In the genomic region with DNA sequence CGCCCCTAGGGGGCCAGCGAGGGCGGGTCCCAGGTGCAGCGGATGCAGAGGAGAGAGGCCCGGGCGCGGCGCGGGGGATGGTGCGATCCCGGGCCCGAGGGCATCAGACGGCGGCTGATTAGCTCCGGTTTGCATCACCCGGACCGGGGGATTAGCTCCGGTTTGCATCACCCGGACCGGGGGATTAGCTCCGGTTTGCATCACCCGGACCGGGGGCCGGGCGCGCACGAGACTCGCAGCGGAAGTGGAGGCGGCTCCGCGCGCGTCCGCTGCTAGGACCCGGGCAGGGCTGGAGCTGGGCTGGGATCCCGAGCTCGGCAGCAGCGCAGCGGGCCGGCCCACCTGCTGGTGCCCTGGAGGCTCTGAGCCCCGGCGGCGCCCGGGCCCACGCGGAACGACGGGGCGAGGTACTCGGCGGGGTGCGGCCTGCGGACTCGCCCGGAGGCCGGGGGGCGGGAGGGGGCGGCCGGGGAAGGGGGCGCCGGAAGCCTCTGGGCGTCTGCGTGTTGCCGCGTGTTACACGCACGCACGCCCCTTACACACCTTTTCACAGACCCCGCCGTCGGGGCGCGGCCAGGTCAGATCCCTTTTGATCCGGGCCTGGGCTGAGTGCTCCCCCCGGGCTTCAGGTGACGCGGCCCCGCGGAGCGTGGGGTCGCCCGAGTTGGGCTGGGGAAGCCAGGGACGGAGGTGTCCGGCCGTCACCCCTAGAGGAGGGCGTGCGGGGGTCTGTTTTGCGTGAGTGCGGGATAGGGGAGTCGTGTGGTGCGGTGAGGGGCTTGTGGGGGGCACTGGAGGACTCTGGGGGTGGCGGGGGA, we compare ENCODE assay signal across 1 cellular context.
TF ChIP-seq lines count a peak whose summit lies in the region.

No MANE protein-coding gene starts in this region.

TF ChIP-seq in K562, 482 proteins besides CTCF, POLR2A, EP300 and RAD21 (continues in another document):
- TF ChIP-seq MIER1 (IDR thresholded peaks at IDR 0.05; ENCODE audit: low read depth) (no peak), ERF (CRISPR knock-in tag; IDR thresholded peaks at IDR 0.05) (no peak), RBM22 (IDR thresholded peaks at IDR 0.05; ENCODE audit: low read depth, low read length, poor library complexity, severe bottlenecking) (peak; percentile 99), CBFA2T2 (conservative IDR thresholded peaks at IDR 0.05) (peak; percentile 64), HNRNPL (IDR thresholded peaks at IDR 0.05; ENCODE audit: low read depth, low read length) (no peak), SREBF1 (IDR thresholded peaks at IDR 0.05; ENCODE audit: borderline replicate concordance, low read depth, low read length) (no peak), CC2D1A (IDR thresholded peaks at IDR 0.05) (no peak), NFIX (CRISPR knock-in tag; IDR thresholded peaks at IDR 0.05; ENCODE audit: low read depth) (no peak), POLR2AphosphoS5 (IDR thresholded peaks at IDR 0.05; ENCODE audit: control insufficient read depth, insufficient read depth, low read depth, low read length) (0 out of 2 replicates have a peak, but pooled peaks have one; percentile 35), ESRRB (CRISPR knock-in tag; IDR thresholded peaks at IDR 0.05; ENCODE audit: borderline replicate concordance) (no peak), TSC22D4 (tag; IDR thresholded peaks at IDR 0.05) (no peak), ESRRA (IDR thresholded peaks at IDR 0.05; ENCODE audit: borderline replicate concordance, low read depth) (peak; percentile 78; the same call in 1 of the 2 replicates), CREM (IDR thresholded peaks at IDR 0.05; ENCODE audit: low read depth) (peak; percentile 54), ZFP1 (CRISPR knock-in tag; IDR thresholded peaks at IDR 0.05) (no peak), GTF2E2 (tag; IDR thresholded peaks at IDR 0.05) (peak; percentile 57; the same call in 1 of the 2 replicates), RFX5 (IDR thresholded peaks at IDR 0.05; ENCODE audit: low read depth, low read length) (no peak), SMARCE1 (IDR thresholded peaks at IDR 0.05) (no peak; the same call in 1 of the 2 replicates), HNRNPH1 (optimal IDR thresholded peaks at IDR 0.05; ENCODE audit: low read depth, low read length) (no peak), LCOR (CRISPR knock-in tag; IDR thresholded peaks at IDR 0.05) (peak; percentile 79; the same call in 1 of the 2 replicates), HDAC8 (tag; IDR thresholded peaks at IDR 0.05) (no peak), FOS (IDR thresholded peaks at IDR 0.05; ENCODE audit: extremely low read depth, insufficient read length) (no peak), SMAD2 (IDR thresholded peaks at IDR 0.05; ENCODE audit: low read depth, low read length) (no peak), HMGN3 (IDR thresholded peaks at IDR 0.05; ENCODE audit: borderline replicate concordance, extremely low read depth, insufficient read length, low read depth, low read length) (peak; percentile 98), KDM2B (CRISPR knock-in tag; IDR thresholded peaks at IDR 0.05) (no peak), ZNF57 (CRISPR knock-in tag; IDR thresholded peaks at IDR 0.05) (no peak), HEY1 (CRISPR knock-in tag; IDR thresholded peaks at IDR 0.05; ENCODE audit: borderline replicate concordance) (no peak), ZNF76 (CRISPR knock-in tag; IDR thresholded peaks at IDR 0.05; ENCODE audit: borderline replicate concordance) (no peak), IFI16 (CRISPR knock-in tag; IDR thresholded peaks at IDR 0.05) (no peak)
- TF ChIP-seq, protein P1, sequence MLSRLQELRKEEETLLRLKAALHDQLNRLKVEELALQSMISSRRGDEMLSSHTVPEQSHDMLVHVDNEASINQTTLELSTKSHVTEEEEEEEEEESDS (CRISPR knock-in tag; IDR thresholded peaks at IDR 0.05), result no peak
- TF ChIP-seq, protein P2, sequence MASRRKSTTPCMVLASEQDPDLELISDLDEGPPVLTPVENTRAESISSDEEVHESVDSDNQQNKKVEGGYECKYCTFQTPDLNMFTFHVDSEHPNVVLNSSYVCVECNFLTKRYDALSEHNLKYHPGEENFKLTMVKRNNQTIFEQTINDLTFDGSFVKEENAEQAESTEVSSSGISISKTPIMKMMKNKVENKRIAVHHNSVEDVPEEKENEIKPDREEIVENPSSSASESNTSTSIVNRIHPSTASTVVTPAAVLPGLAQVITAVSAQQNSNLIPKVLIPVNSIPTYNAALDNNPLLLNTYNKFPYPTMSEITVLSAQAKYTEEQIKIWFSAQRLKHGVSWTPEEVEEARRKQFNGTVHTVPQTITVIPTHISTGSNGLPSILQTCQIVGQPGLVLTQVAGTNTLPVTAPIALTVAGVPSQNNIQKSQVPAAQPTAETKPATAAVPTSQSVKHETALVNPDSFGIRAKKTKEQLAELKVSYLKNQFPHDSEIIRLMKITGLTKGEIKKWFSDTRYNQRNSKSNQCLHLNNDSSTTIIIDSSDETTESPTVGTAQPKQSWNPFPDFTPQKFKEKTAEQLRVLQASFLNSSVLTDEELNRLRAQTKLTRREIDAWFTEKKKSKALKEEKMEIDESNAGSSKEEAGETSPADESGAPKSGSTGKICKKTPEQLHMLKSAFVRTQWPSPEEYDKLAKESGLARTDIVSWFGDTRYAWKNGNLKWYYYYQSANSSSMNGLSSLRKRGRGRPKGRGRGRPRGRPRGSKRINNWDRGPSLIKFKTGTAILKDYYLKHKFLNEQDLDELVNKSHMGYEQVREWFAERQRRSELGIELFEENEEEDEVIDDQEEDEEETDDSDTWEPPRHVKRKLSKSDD (conservative IDR thresholded peaks at IDR 0.05; ENCODE audit: low read length), result no peak
- TF ChIP-seq, protein P3, sequence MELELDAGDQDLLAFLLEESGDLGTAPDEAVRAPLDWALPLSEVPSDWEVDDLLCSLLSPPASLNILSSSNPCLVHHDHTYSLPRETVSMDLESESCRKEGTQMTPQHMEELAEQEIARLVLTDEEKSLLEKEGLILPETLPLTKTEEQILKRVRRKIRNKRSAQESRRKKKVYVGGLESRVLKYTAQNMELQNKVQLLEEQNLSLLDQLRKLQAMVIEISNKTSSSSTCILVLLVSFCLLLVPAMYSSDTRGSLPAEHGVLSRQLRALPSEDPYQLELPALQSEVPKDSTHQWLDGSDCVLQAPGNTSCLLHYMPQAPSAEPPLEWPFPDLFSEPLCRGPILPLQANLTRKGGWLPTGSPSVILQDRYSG (tag; conservative IDR thresholded peaks at IDR 0.05; ENCODE audit: low read depth), result no peak
- TF ChIP-seq, protein P4, sequence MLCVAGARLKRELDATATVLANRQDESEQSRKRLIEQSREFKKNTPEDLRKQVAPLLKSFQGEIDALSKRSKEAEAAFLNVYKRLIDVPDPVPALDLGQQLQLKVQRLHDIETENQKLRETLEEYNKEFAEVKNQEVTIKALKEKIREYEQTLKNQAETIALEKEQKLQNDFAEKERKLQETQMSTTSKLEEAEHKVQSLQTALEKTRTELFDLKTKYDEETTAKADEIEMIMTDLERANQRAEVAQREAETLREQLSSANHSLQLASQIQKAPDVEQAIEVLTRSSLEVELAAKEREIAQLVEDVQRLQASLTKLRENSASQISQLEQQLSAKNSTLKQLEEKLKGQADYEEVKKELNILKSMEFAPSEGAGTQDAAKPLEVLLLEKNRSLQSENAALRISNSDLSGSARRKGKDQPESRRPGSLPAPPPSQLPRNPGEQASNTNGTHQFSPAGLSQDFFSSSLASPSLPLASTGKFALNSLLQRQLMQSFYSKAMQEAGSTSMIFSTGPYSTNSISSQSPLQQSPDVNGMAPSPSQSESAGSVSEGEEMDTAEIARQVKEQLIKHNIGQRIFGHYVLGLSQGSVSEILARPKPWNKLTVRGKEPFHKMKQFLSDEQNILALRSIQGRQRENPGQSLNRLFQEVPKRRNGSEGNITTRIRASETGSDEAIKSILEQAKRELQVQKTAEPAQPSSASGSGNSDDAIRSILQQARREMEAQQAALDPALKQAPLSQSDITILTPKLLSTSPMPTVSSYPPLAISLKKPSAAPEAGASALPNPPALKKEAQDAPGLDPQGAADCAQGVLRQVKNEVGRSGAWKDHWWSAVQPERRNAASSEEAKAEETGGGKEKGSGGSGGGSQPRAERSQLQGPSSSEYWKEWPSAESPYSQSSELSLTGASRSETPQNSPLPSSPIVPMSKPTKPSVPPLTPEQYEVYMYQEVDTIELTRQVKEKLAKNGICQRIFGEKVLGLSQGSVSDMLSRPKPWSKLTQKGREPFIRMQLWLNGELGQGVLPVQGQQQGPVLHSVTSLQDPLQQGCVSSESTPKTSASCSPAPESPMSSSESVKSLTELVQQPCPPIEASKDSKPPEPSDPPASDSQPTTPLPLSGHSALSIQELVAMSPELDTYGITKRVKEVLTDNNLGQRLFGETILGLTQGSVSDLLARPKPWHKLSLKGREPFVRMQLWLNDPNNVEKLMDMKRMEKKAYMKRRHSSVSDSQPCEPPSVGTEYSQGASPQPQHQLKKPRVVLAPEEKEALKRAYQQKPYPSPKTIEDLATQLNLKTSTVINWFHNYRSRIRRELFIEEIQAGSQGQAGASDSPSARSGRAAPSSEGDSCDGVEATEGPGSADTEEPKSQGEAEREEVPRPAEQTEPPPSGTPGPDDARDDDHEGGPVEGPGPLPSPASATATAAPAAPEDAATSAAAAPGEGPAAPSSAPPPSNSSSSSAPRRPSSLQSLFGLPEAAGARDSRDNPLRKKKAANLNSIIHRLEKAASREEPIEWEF (CRISPR knock-in tag; IDR thresholded peaks at IDR 0.05), result no peak
- TF ChIP-seq, protein P5, sequence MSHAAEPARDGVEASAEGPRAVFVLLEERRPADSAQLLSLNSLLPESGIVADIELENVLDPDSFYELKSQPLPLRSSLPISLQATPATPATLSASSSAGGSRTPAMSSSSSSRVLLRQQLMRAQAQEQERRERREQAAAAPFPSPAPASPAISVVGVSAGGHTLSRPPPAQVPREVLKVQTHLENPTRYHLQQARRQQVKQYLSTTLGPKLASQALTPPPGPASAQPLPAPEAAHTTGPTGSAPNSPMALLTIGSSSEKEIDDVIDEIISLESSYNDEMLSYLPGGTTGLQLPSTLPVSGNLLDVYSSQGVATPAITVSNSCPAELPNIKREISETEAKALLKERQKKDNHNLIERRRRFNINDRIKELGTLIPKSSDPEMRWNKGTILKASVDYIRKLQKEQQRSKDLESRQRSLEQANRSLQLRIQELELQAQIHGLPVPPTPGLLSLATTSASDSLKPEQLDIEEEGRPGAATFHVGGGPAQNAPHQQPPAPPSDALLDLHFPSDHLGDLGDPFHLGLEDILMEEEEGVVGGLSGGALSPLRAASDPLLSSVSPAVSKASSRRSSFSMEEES (CRISPR knock-in tag; IDR thresholded peaks at IDR 0.05), result no peak
- TF ChIP-seq, protein P6, sequence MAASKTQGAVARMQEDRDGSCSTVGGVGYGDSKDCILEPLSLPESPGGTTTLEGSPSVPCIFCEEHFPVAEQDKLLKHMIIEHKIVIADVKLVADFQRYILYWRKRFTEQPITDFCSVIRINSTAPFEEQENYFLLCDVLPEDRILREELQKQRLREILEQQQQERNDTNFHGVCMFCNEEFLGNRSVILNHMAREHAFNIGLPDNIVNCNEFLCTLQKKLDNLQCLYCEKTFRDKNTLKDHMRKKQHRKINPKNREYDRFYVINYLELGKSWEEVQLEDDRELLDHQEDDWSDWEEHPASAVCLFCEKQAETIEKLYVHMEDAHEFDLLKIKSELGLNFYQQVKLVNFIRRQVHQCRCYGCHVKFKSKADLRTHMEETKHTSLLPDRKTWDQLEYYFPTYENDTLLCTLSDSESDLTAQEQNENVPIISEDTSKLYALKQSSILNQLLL (CRISPR knock-in tag; IDR thresholded peaks at IDR 0.05; ENCODE audit: borderline replicate concordance), result no peak
- TF ChIP-seq, protein P7, sequence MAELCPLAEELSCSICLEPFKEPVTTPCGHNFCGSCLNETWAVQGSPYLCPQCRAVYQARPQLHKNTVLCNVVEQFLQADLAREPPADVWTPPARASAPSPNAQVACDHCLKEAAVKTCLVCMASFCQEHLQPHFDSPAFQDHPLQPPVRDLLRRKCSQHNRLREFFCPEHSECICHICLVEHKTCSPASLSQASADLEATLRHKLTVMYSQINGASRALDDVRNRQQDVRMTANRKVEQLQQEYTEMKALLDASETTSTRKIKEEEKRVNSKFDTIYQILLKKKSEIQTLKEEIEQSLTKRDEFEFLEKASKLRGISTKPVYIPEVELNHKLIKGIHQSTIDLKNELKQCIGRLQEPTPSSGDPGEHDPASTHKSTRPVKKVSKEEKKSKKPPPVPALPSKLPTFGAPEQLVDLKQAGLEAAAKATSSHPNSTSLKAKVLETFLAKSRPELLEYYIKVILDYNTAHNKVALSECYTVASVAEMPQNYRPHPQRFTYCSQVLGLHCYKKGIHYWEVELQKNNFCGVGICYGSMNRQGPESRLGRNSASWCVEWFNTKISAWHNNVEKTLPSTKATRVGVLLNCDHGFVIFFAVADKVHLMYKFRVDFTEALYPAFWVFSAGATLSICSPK (IDR thresholded peaks at IDR 0.05; ENCODE audit: borderline replicate concordance), result no peak
- TF ChIP-seq, protein P8, sequence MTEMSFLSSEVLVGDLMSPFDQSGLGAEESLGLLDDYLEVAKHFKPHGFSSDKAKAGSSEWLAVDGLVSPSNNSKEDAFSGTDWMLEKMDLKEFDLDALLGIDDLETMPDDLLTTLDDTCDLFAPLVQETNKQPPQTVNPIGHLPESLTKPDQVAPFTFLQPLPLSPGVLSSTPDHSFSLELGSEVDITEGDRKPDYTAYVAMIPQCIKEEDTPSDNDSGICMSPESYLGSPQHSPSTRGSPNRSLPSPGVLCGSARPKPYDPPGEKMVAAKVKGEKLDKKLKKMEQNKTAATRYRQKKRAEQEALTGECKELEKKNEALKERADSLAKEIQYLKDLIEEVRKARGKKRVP (CRISPR knock-in tag; IDR thresholded peaks at IDR 0.05), result peak; percentile 100
- TF ChIP-seq, protein P9, sequence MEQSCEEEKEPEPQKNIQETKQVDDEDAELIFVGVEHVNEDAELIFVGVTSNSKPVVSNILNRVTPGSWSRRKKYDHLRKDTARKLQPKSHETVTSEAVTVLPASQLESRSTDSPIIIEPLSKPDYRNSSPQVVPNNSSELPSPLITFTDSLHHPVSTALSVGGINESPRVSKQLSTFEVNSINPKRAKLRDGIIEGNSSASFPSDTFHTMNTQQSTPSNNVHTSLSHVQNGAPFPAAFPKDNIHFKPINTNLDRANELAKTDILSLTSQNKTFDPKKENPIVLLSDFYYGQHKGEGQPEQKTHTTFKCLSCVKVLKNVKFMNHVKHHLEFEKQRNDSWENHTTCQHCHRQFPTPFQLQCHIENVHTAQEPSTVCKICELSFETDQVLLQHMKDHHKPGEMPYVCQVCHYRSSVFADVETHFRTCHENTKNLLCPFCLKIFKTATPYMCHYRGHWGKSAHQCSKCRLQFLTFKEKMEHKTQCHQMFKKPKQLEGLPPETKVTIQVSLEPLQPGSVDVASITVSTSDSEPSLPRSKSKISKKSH (CRISPR knock-in tag; IDR thresholded peaks at IDR 0.05), result no peak
- TF ChIP-seq, protein P10, sequence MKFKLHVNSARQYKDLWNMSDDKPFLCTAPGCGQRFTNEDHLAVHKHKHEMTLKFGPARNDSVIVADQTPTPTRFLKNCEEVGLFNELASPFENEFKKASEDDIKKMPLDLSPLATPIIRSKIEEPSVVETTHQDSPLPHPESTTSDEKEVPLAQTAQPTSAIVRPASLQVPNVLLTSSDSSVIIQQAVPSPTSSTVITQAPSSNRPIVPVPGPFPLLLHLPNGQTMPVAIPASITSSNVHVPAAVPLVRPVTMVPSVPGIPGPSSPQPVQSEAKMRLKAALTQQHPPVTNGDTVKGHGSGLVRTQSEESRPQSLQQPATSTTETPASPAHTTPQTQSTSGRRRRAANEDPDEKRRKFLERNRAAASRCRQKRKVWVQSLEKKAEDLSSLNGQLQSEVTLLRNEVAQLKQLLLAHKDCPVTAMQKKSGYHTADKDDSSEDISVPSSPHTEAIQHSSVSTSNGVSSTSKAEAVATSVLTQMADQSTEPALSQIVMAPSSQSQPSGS (CRISPR knock-in tag; IDR thresholded peaks at IDR 0.05), result no peak
